ENCODE assay signal across 1 cellular context in genomic region chr19:38463365-38463764, GRCh38.
TF ChIP-seq lines count a peak whose summit lies in the region.

No MANE protein-coding gene starts in this region.

TF ChIP-seq in K562, 482 proteins besides CTCF, POLR2A, EP300 and RAD21:
- 0 out of 2 replicates have a peak, but pooled peaks have one; percentile 20 for TF ChIP-seq POLR2G (IDR thresholded peaks at IDR 0.05; ENCODE audit: low read depth, low read length)
- no peak for TF ChIP-seq RBBP5 (IDR thresholded peaks at IDR 0.05; ENCODE audit: borderline replicate concordance, insufficient read depth, low read length, poor library complexity, severe bottlenecking)
